Comparison of ENCODE assay signal across 19 cellular contexts in the genomic region with DNA sequence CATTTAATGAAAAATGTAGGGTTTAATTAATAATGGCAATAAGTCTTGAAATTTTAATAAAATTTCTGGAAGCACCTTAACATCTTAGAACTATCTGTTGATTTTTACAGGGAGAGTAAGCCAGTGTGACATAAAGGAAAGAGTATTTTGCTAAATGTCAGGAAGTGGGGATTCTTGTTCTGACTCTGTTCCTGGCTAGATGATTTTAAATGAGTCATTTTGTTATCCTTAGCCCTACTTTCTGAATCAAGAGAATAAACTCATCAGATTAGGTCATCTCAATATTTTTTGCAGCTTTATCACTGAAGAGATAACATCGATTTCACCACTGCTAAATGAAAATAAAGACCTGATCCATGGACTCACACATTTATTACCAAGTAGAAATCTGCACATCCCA.
DNase-seq lines count a peak whose midpoint lies in the region; ATAC-seq and TF ChIP-seq lines count a peak whose summit lies in the region.
"Had no signal": no experiment of that assay in that cellular context is flagged by ENCODE, and none has a peak within 500 bp of the region (broad histone marks: within the 10 kb centered on the region; RNA-seq: fewer than 3 reads in every experiment).

No MANE protein-coding gene starts in this region.

- no peaks in the 10 kb centered on the region; the same call in 1 of the 2 replicates for H3K9me2 ChIP-seq in GM23338 (ENCODE audit: insufficient read depth)

- H3K36me3 Mint-ChIP-seq in GM23338 (ENCODE audit: low read depth): no peaks in the 10 kb centered on the region
- H3K36me3 Mint-ChIP-seq: CD4-positive, CD25-positive, alpha-beta regulatory T cell had no signal

- H3K36me3 ChIP-seq in GM23338 (ENCODE audit: insufficient read depth): no peaks in the 10 kb centered on the region
- H3K36me3 ChIP-seq: heart right ventricle, thyroid gland, WERI-Rb-1 had no signal

- H3K27me3 ChIP-seq in GM23338 (ENCODE audit: insufficient read depth): no peaks in the 10 kb centered on the region
- H3K27me3 ChIP-seq: heart right ventricle, thyroid gland had no signal

- H3K4me1 ChIP-seq in GM23338 (ENCODE audit: insufficient read depth): no peaks in the 10 kb centered on the region
- H3K4me1 ChIP-seq: heart right ventricle, thyroid gland had no signal

- H3K27me3 Mint-ChIP-seq in GM23338 (ENCODE audit: insufficient read depth, low read depth, poor library complexity): no peaks in the 10 kb centered on the region
- H3K27me3 Mint-ChIP-seq: activated CD8-positive, alpha-beta T cell treated with anti-CD3 and anti-CD28 coated beads for 36 hours; CD4-positive, CD25-positive, alpha-beta regulatory T cell had no signal

- H2AFZ ChIP-seq in GM23338: no peak overlapping the region

- no peak overlapping the region for H3K4me3 ChIP-seq in GM23338
- H3K4me3 ChIP-seq: heart right ventricle, thyroid gland had no signal

- no peak for TF ChIP-seq CTCF in GM23338 (conservative IDR thresholded peaks at IDR 0.05; ENCODE audit: low read depth in 2 of 2)

- H3K27ac Mint-ChIP-seq in GM23338: no peak overlapping the region
- H3K27ac Mint-ChIP-seq: activated CD8-positive, alpha-beta T cell treated with anti-CD3 and anti-CD28 coated beads for 36 hours; CD4-positive, CD25-positive, alpha-beta regulatory T cell had no signal

- H3F3A ChIP-seq in GM23338 (replicated peaks; ENCODE audit: low read depth): no peaks in the 10 kb centered on the region

- H3K4me1 Mint-ChIP-seq in GM23338: no peaks in the 10 kb centered on the region
- H3K4me1 Mint-ChIP-seq: CD4-positive, CD25-positive, alpha-beta regulatory T cell had no signal

- no peaks in the 10 kb centered on the region for H3K9me3 Mint-ChIP-seq in GM23338

- H4K20me1 ChIP-seq in GM23338 (replicated peaks; ENCODE audit: insufficient read depth): no peaks in the 10 kb centered on the region

- ATAC-seq in HG02884 (IDR thresholded peaks at IDR 0.05; ENCODE audit: unreplicated experiment): peak; percentile 50
- ATAC-seq in GM23338: no peak
- ATAC-seq: activated CD8-positive, alpha-beta T cell treated with anti-CD3 and anti-CD28 coated beads for 36 hours; heart right ventricle; sciatic nerve had no signal

- no peak overlapping the region for H3K27ac ChIP-seq in GM23338 (ENCODE audit: low read depth)
- H3K27ac ChIP-seq: heart right ventricle, RWPE1, thyroid gland, WERI-Rb-1 had no signal

- H3K4me3 Mint-ChIP-seq in GM23338: no peak overlapping the region
- H3K4me3 Mint-ChIP-seq: activated CD8-positive, alpha-beta T cell treated with anti-CD3 and anti-CD28 coated beads for 36 hours; CD4-positive, CD25-positive, alpha-beta regulatory T cell had no signal

- peak; percentile 26 for DNase-seq in amniotic stem cell (lab: John Stamatoyannopoulos, UW)
- peak; percentile 2 for DNase-seq in fibroblast of the conjunctiva (ENCODE audit: low read depth)
- no peak for DNase-seq in stimulated activated CD4-positive, alpha-beta T cell treated with anti-CD3 and anti-CD28 coated beads, Interleukin-2, amount 100 ng/mL, for 48 hours
- no peak for DNase-seq in stimulated activated naive CD4-positive, alpha-beta T cell treated with Interleukin-2 at 50 U/mL for 16 hours (lab: John Stamatoyannopoulos, UW)
- DNase-seq in ecto neural progenitor cell (ENCODE audit: low spot score): no peak
- no peak for DNase-seq in GM23338 (ENCODE audit: low spot score)
- DNase-seq: activated CD8-positive, alpha-beta T cell treated with anti-CD3 and anti-CD28 coated beads for 36 hours; CD4-positive, CD25-positive, alpha-beta regulatory T cell; DMS79; heart right ventricle; KG1; NCI-H1417; NCI-H2171 treated with DMSO at 0.1 percent for 48 hours; occipital lobe; thyroid gland; WERI-Rb-1 had no signal

- no peaks in the 10 kb centered on the region for H3K79me2 ChIP-seq in GM23338 (replicated peaks; ENCODE audit: insufficient read depth)

- no peak overlapping the region for H3K4me2 ChIP-seq in GM23338

TF ChIP-seq in GM23338, 12 proteins besides CTCF, POLR2A, EP300 and RAD21:
- TF ChIP-seq ZNF462 (CRISPR knock-in tag; IDR thresholded peaks at IDR 0.05) (no peak), STAT1 (IDR thresholded peaks at IDR 0.05; ENCODE audit: unreplicated experiment) (no peak), NANOG (IDR thresholded peaks at IDR 0.05; ENCODE audit: borderline replicate concordance) (no peak)

Comparison
In these comparisons a context has a peak if more than half of its experiments do, and no peak if none do; other contexts are left out.
1. DNase-seq: peak in amniotic stem cell (single experiment) and fibroblast of the conjunctiva (single experiment); none in stimulated activated CD4-positive, alpha-beta T cell treated with anti-CD3 and anti-CD28 coated beads, Interleukin-2, amount 100 ng/mL, for 48 hours (0 of 2), stimulated activated naive CD4-positive, alpha-beta T cell treated with Interleukin-2 at 50 U/mL for 16 hours (single experiment), ecto neural progenitor cell (single experiment) and GM23338 (single experiment).